Comparison of ENCODE assay signal across 20 cellular contexts in the genomic region with DNA sequence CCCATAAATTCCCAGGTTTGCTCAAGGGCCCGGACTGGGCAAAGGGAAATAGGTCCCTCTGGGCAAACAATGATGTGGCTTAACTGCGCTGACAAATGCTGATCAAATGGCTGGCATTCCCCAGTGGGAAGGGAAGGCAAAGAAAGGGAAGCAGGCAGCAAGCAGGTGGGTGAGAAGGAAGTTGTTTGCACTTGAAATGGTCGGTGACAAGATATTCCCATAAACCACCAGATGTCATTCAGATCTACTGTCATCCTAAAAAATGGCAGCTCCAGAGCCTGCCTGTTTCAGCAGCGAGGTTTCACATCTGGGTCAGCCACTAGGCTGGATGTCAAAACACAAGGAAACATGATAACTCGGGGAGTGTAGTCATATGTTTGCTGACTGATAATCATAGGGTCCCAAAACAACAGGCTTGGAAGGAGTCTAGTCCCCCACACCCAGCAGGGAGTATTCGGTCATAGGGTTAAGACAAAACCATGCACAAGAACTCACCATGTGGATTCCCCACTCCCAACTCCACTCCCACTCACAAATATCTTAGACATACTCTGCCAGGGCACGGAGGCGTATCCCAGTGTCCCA. TPM values are rescaled to one million over a fixed set of nuclear protein-coding genes. Genes with fewer than 3 reads are reported as not detected.
A peak's percentile ranks its signal among the peaks of the same experiment; 100 is the strongest.
DNase-seq lines count a peak whose midpoint lies in the region; ATAC-seq and TF ChIP-seq lines count a peak whose summit lies in the region.
"Had no signal": no experiment of that assay in that cellular context is flagged by ENCODE, and none has a peak within 500 bp of the region (broad histone marks: within the 10 kb centered on the region; RNA-seq: fewer than 3 reads in every experiment).

No MANE protein-coding gene starts in this region.

- no peaks in the 10 kb centered on the region for H3K79me2 ChIP-seq in PC-3 (ENCODE audit: low read length)

- no peak for DNase-seq in left ventricle myocardium superior
- DNase-seq in left cardiac atrium = no peak
- peak; percentile 71 for DNase-seq in PC-3
- no peak for DNase-seq in natural killer cell
- DNase-seq in COR-L47 (lab: John Stamatoyannopoulos, UW) = no peak
- no peak for DNase-seq in HEK293T (ENCODE audit: extremely low spot score)
- DNase-seq: activated CD4-positive, alpha-beta T cell treated with anti-CD3 and anti-CD28 coated beads, Interleukin-2, amount 50 U/mL, for 48 hours; activated effector memory CD4-positive, alpha-beta T cell treated with anti-CD3 and anti-CD28 coated beads, Interleukin-2, amount 50 U/mL, for 16 hours; activated naive CD8-positive, alpha-beta T cell treated with anti-CD3 and anti-CD28 coated beads, Interleukin-2, amount 50 U/mL, for 24 hours; CD4-positive, alpha-beta T cell; DMS79; heart left ventricle; SJCRH30; stimulated activated CD8-positive, alpha-beta memory T cell treated with anti-CD3 and anti-CD28 coated beads, Interleukin-4, amount 100 ng/mL, for 48 hours; T-helper 17 cell; testis had no signal

- peak overlapping the region; percentile 55 for H3K4me2 ChIP-seq in PC-3 (ENCODE audit: low read length)

- no peaks in the 10 kb centered on the region for H3F3A ChIP-seq in PC-3 (ENCODE audit: low read length, unreplicated experiment)

- peak overlapping the region; percentile 43 for H3K27ac ChIP-seq in PC-3 (ENCODE audit: low read length)
- H3K27ac ChIP-seq: heart left ventricle, right atrium auricular region, SJCRH30, testis had no signal

- H4K20me1 ChIP-seq in PC-3 (ENCODE audit: low read length) = no peaks in the 10 kb centered on the region

- peak overlapping the region; percentile 43 for H3K4me3 Mint-ChIP-seq in natural killer cell
- H3K4me3 Mint-ChIP-seq: activated naive CD8-positive, alpha-beta T cell treated with anti-CD3 and anti-CD28 coated beads, Interleukin-2, amount 50 U/mL, for 24 hours; brain; CD4-positive, alpha-beta T cell; T-helper 17 cell had no signal

- intact Hi-C loops in left ventricle myocardium superior (cut with micrococcal nuclease) = no loop called here
- intact Hi-C loops in left cardiac atrium (cut with DNase I) = no loop called here
- intact Hi-C loops in PC-3 (cut with micrococcal nuclease) = no loop called here
- intact Hi-C loops in natural killer cell (cut with micrococcal nuclease) = no loop called here

- H2AFZ ChIP-seq in PC-3 (ENCODE audit: low read length) = peak overlapping the region; percentile 66

- peak; percentile 39 for ATAC-seq in left ventricle myocardium superior
- no peak for ATAC-seq in left cardiac atrium
- peak; percentile 79 for ATAC-seq in PC-3
- no peak for ATAC-seq in natural killer cell
- ATAC-seq in HG03108 (IDR thresholded peaks at IDR 0.05; ENCODE audit: unreplicated experiment) = no peak
- ATAC-seq in SK-N-SH treated with all-trans-retinoic acid at 6 μM for 48 hours = no peak
- ATAC-seq: activated naive CD8-positive, alpha-beta T cell treated with anti-CD3 and anti-CD28 coated beads, Interleukin-2, amount 50 U/mL, for 24 hours; heart left ventricle; T-helper 17 cell had no signal

- H3K4me3 ChIP-seq in PC-3 (ENCODE audit: low read length) = no peak overlapping the region
- H3K4me3 ChIP-seq: heart left ventricle, right atrium auricular region, SJCRH30, testis had no signal

- TF ChIP-seq CTCF in PC-3 (conservative IDR thresholded peaks at IDR 0.05; ENCODE audit: low read depth, low read length) = no peak
- no peak for TF ChIP-seq CTCF in natural killer cell (IDR thresholded peaks at IDR 0.05)

- CTCF ChIA-PET in PC-3 (lab: Charles Lee) (interaction anchor here (0.7 kb wide), 1 partner anchor 66 kb away, joined by 3 read pairs; no protein-coding TSS in a partner anchor), HEK293T (lab: Yijun Ruan, JAX) (no interaction called here)

- H3K36me3 Mint-ChIP-seq in natural killer cell = no peaks in the 10 kb centered on the region
- H3K36me3 Mint-ChIP-seq: brain had no signal

- peak overlapping the region; percentile 91 for H3K27ac Mint-ChIP-seq in natural killer cell
- H3K27ac Mint-ChIP-seq: activated naive CD8-positive, alpha-beta T cell treated with anti-CD3 and anti-CD28 coated beads, Interleukin-2, amount 50 U/mL, for 24 hours; brain; CD4-positive, alpha-beta T cell; T-helper 17 cell had no signal

- no peak overlapping the region for H3K9ac ChIP-seq in PC-3 (ENCODE audit: low read length)

- POLR2A ChIA-PET in PC-3 (lab: Charles Lee; ENCODE audit: unreplicated experiment) (interaction anchor here (0.6 kb wide), 2 partner anchors 212 to 333 kb away, joined by 4 to 7 read pairs; no protein-coding TSS in a partner anchor), HEK293T (lab: Yijun Ruan, JAX) (no interaction called here)

- peaks cover 38% of the 10 kb centered on the region for H3K4me1 ChIP-seq in PC-3 (ENCODE audit: insufficient read depth, low read length)
- H3K4me1 ChIP-seq: SJCRH30 had no signal

- no peaks in the 10 kb centered on the region for H3K27me3 Mint-ChIP-seq in natural killer cell (ENCODE audit: low read depth in 2 of 2)
- H3K27me3 Mint-ChIP-seq: activated naive CD8-positive, alpha-beta T cell treated with anti-CD3 and anti-CD28 coated beads, Interleukin-2, amount 50 U/mL, for 24 hours; CD4-positive, alpha-beta T cell; T-helper 17 cell had no signal

- H3K27me3 ChIP-seq in PC-3 (ENCODE audit: low read length) = no peaks in the 10 kb centered on the region
- H3K27me3 ChIP-seq: heart left ventricle, right atrium auricular region, SJCRH30, testis had no signal

- peaks cover 0 to 4% of the 10 kb centered on the region in 2 donors for H3K9me3 Mint-ChIP-seq in natural killer cell
- H3K9me3 Mint-ChIP-seq: brain; CD4-positive, alpha-beta T cell had no signal

- BruUV-seq in PC-3 (replicated peaks; lab: Mats Ljungman, UMichigan) = no TSS peak

- H3K9me3 ChIP-seq in PC-3 (ENCODE audit: low read length) = no peaks in the 10 kb centered on the region
- H3K9me3 ChIP-seq: heart left ventricle, right atrium auricular region, SJCRH30, testis had no signal

- no peaks in the 10 kb centered on the region for H3K9me2 ChIP-seq in PC-3 (replicated peaks; ENCODE audit: low read length)

- peaks cover 86 to 88% of the 10 kb centered on the region in 2 donors for H3K4me1 Mint-ChIP-seq in natural killer cell

- no peaks in the 10 kb centered on the region for H3K36me3 ChIP-seq in PC-3 (ENCODE audit: low read depth, low read length)
- H3K36me3 ChIP-seq: heart left ventricle, right atrium auricular region, SJCRH30 had no signal

TF ChIP-seq in HEK293T, 16 proteins besides CTCF, POLR2A, EP300 and RAD21:
- TF ChIP-seq NFRKB (IDR thresholded peaks at IDR 0.05) = no peak
- no peak for TF ChIP-seq TARDBP (IDR thresholded peaks at IDR 0.05)
- TF ChIP-seq, protein P1, sequence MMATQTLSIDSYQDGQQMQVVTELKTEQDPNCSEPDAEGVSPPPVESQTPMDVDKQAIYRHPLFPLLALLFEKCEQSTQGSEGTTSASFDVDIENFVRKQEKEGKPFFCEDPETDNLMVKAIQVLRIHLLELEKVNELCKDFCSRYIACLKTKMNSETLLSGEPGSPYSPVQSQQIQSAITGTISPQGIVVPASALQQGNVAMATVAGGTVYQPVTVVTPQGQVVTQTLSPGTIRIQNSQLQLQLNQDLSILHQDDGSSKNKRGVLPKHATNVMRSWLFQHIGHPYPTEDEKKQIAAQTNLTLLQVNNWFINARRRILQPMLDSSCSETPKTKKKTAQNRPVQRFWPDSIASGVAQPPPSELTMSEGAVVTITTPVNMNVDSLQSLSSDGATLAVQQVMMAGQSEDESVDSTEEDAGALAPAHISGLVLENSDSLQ (IDR thresholded peaks at IDR 0.05) = no peak
- TF ChIP-seq CTBP1 (IDR thresholded peaks at IDR 0.05; ENCODE audit: borderline replicate concordance) = no peak
- TF ChIP-seq ARNT (IDR thresholded peaks at IDR 0.05) = no peak
- no peak for TF ChIP-seq FOXA1 (IDR thresholded peaks at IDR 0.05)
- no peak for TF ChIP-seq FOXM1 (IDR thresholded peaks at IDR 0.05; ENCODE audit: borderline replicate concordance)

TF ChIP-seq in SK-N-SH treated with all-trans-retinoic acid at 6 μM for 48 hours, 23 proteins besides CTCF, POLR2A, EP300 and RAD21 (continues in another document):
- TF ChIP-seq, protein P2, sequence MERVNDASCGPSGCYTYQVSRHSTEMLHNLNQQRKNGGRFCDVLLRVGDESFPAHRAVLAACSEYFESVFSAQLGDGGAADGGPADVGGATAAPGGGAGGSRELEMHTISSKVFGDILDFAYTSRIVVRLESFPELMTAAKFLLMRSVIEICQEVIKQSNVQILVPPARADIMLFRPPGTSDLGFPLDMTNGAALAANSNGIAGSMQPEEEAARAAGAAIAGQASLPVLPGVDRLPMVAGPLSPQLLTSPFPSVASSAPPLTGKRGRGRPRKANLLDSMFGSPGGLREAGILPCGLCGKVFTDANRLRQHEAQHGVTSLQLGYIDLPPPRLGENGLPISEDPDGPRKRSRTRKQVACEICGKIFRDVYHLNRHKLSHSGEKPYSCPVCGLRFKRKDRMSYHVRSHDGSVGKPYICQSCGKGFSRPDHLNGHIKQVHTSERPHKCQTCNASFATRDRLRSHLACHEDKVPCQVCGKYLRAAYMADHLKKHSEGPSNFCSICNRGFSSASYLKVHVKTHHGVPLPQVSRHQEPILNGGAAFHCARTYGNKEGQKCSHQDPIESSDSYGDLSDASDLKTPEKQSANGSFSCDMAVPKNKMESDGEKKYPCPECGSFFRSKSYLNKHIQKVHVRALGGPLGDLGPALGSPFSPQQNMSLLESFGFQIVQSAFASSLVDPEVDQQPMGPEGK (CRISPR knock-in tag; IDR thresholded peaks at IDR 0.05; ENCODE audit: borderline replicate concordance) = no peak
- no peak for TF ChIP-seq ISL1 (CRISPR knock-in tag; IDR thresholded peaks at IDR 0.05)
- TF ChIP-seq PPARA (CRISPR knock-in tag; IDR thresholded peaks at IDR 0.05; ENCODE audit: borderline replicate concordance) = no peak

RNA-seq across cellular contexts. Expression of gene MDM1, which starts 37.9 kb away (rescaled TPM):
- total RNA-seq in left ventricle myocardium superior (6.2 TPM), left cardiac atrium (10 to 100 TPM in 1 of 2 donors, 1 to 10 TPM in 1; 8.6 to 10.2 TPM), PC-3 (2014; rRNA removed) (10.4 and 19.2 TPM in 2 replicates), natural killer cell (10 to 100 TPM; 21.3 to 36.2 (median 26.5) TPM)

Comparison
In these comparisons a context has a peak if more than half of its experiments do, and no peak if none do; other contexts are left out.
1. ATAC-seq: peak in left ventricle myocardium superior (single experiment) and PC-3 (single experiment); none in left cardiac atrium (0 of 2), natural killer cell (0 of 3), HG03108 (single experiment) and SK-N-SH treated with all-trans-retinoic acid at 6 μM for 48 hours (single experiment).